34 cellular contexts compared by ENCODE assay signal in the genomic region with DNA sequence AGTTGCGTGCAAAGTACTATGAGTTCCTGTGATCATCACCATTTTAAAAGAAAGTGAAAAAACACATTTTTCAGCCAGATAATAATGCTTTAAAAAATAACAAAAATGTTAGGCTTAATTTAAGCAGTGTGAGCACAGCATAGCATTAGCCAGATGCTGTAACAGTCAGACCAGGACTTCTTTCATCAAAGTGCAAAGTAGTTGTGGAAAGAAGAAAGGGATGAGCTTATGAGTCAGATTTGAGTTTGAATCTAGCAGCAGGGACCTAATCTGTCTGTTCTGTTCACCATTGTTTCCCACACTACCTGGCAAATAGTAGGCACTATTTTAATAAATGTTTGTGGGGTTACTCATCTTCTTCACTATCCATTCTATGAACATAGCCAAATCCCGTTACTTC.
"Had no signal": no experiment of that assay in that cellular context is flagged by ENCODE, and none has a peak within 500 bp of the region (broad histone marks: within the 10 kb centered on the region; RNA-seq: fewer than 3 reads in every experiment).

No MANE protein-coding gene starts in this region.

- H3K4me1 Mint-ChIP-seq: activated B cell treated with CpG ODN at 0.5 μM for 24 hours; activated naive CD4-positive, alpha-beta T cell treated with anti-CD3 and anti-CD28 coated beads, Interleukin-2, amount 10 ng/mL, durations not matched to agents 7 days and 5 days; activated naive CD4-positive, alpha-beta T cell treated with anti-CD3 and anti-CD28 coated beads, Interleukin-2, amount 50 U/mL, for 24 hours; activated naive CD8-positive, alpha-beta T cell treated with anti-CD3 and anti-CD28 coated beads, Interleukin-2, amount 10 ng/mL, durations not matched to agents 7 days and 5 days; activated naive CD8-positive, alpha-beta T cell treated with anti-CD3 and anti-CD28 coated beads, Interleukin-2, amount 50 U/mL, for 24 hours; central memory CD8-positive, alpha-beta T cell had no signal

- H3K27me3 ChIP-seq: body of pancreas, brain microvascular endothelial cell, breast epithelium had no signal

- H3K4me3 ChIP-seq: body of pancreas, breast epithelium had no signal

- H3K27me3 Mint-ChIP-seq: activated B cell treated with CpG ODN at 0.5 μM for 24 hours; activated CD4-positive, alpha-beta memory T cell treated with anti-CD3 and anti-CD28 coated beads for 36 hours; activated CD8-positive, alpha-beta T cell treated with anti-CD3 and anti-CD28 coated beads for 36 hours; activated naive CD4-positive, alpha-beta T cell treated with anti-CD3 and anti-CD28 coated beads, Interleukin-2, amount 10 ng/mL, durations not matched to agents 7 days and 5 days; activated naive CD4-positive, alpha-beta T cell treated with anti-CD3 and anti-CD28 coated beads, Interleukin-2, amount 50 U/mL, for 24 hours; activated naive CD8-positive, alpha-beta T cell; activated naive CD8-positive, alpha-beta T cell treated with anti-CD3 and anti-CD28 coated beads, Interleukin-2, amount 10 ng/mL, durations not matched to agents 7 days and 5 days; activated naive CD8-positive, alpha-beta T cell treated with anti-CD3 and anti-CD28 coated beads, Interleukin-2, amount 50 U/mL, for 24 hours; central memory CD8-positive, alpha-beta T cell had no signal

- H3K27ac Mint-ChIP-seq: activated B cell treated with CpG ODN at 0.5 μM for 24 hours; activated CD4-positive, alpha-beta memory T cell treated with anti-CD3 and anti-CD28 coated beads for 36 hours; activated CD8-positive, alpha-beta T cell treated with anti-CD3 and anti-CD28 coated beads for 36 hours; activated naive CD4-positive, alpha-beta T cell treated with anti-CD3 and anti-CD28 coated beads, Interleukin-2, amount 10 ng/mL, durations not matched to agents 7 days and 5 days; activated naive CD4-positive, alpha-beta T cell treated with anti-CD3 and anti-CD28 coated beads, Interleukin-2, amount 50 U/mL, for 24 hours; activated naive CD8-positive, alpha-beta T cell; activated naive CD8-positive, alpha-beta T cell treated with anti-CD3 and anti-CD28 coated beads, Interleukin-2, amount 10 ng/mL, durations not matched to agents 7 days and 5 days; activated naive CD8-positive, alpha-beta T cell treated with anti-CD3 and anti-CD28 coated beads, Interleukin-2, amount 50 U/mL, for 24 hours; activated T-cell treated with anti-CD3 and anti-CD28 coated beads, Interleukin-2, amount 50 U/mL, for 72 hours; activated T-helper 2 cell treated with anti-CD3 and anti-CD28 coated beads, Interferon-gamma antibody, Interleukin-2, Interleukin-4, amounts not matched to agents 10 μg/mL and 5 μg/mL and 100 μg/mL, durations not matched to agents 14 hours and 24 hours and 36 hours; T-helper 1 cell treated with Interleukin-12 subunit alpha and Interleukin-12 subunit beta and Interleukin-4 antibody, amounts not matched to agents 30 μg/mL and 1 μg/mL, for 36 hours; T-helper 2 cell treated with Interferon-gamma antibody and Interleukin-4, amounts not matched to agents 5 μg/mL and 100 μg/mL, for 36 hours had no signal

- H3K36me3 Mint-ChIP-seq: activated CD4-positive, alpha-beta memory T cell treated with anti-CD3 and anti-CD28 coated beads for 36 hours; activated naive CD4-positive, alpha-beta T cell treated with anti-CD3 and anti-CD28 coated beads, Interleukin-2, amount 10 ng/mL, durations not matched to agents 7 days and 5 days; activated naive CD8-positive, alpha-beta T cell treated with anti-CD3 and anti-CD28 coated beads, Interleukin-2, amount 10 ng/mL, durations not matched to agents 7 days and 5 days had no signal

- ATAC-seq: activated CD8-positive, alpha-beta T cell treated with anti-CD3 and anti-CD28 coated beads for 36 hours; activated naive CD8-positive, alpha-beta T cell treated with anti-CD3 and anti-CD28 coated beads, Interleukin-2, amount 50 U/mL, for 24 hours; activated T-cell treated with anti-CD3 and anti-CD28 coated beads, Interleukin-2, amount 50 U/mL, for 4 hours; activated T-cell treated with anti-CD3 and anti-CD28 coated beads, Interleukin-2, amount 50 U/mL, for 72 hours; body of pancreas had no signal

- DNase-seq: activated B cell treated with CpG ODN at 0.5 μM for 24 hours; activated CD4-positive, alpha-beta memory T cell treated with anti-CD3 and anti-CD28 coated beads for 36 hours; activated CD4-positive, alpha-beta T cell treated with anti-CD3 and anti-CD28 coated beads for 48 hours; activated CD4-positive, alpha-beta T cell treated with anti-CD3 and anti-CD28 coated beads, Interleukin-2, amount 50 U/mL, for 1 hour; activated CD4-positive, alpha-beta T cell treated with anti-CD3 and anti-CD28 coated beads, Interleukin-2, amount 50 U/mL, for 4 hours; activated CD4-positive, CD25-positive, alpha-beta regulatory T cell treated with anti-CD3 and anti-CD28 coated beads, Interleukin-2, amount 50 U/mL, for 72 hours; activated CD8-positive, alpha-beta memory T cell treated with anti-CD3 and anti-CD28 coated beads, Interleukin-2, amount 50 U/mL, for 4 hours; activated CD8-positive, alpha-beta T cell treated with anti-CD3 and anti-CD28 coated beads for 36 hours; activated effector memory CD4-positive, alpha-beta T cell treated with Interleukin-2 at 50 U/mL for 16 hours; activated gamma-delta T cell; activated naive CD4-positive, alpha-beta T cell treated with anti-CD3 and anti-CD28 coated beads, Interleukin-2, amount 10 ng/mL, durations not matched to agents 7 days and 5 days; activated naive CD4-positive, alpha-beta T cell treated with Interleukin-2 at 50 U/mL for 16 hours; activated naive CD8-positive, alpha-beta T cell treated with anti-CD3 and anti-CD28 coated beads, Interleukin-2, amount 10 ng/mL, durations not matched to agents 7 days and 5 days; activated naive CD8-positive, alpha-beta T cell treated with anti-CD3 and anti-CD28 coated beads, Interleukin-2, amount 50 U/mL, for 24 hours; activated T-cell treated with anti-CD3 and anti-CD28 coated beads for 4 hours; activated T-cell treated with anti-CD3 and anti-CD28 coated beads, Interleukin-2, amount 50 U/mL, for 1 hour; activated T-cell treated with anti-CD3 and anti-CD28 coated beads, Interleukin-2, amount 50 U/mL, for 4 hours; activated T-cell treated with anti-CD3 and anti-CD28 coated beads, Interleukin-2, amount 50 U/mL, for 72 hours; amygdala; aorta; body of pancreas; brain microvascular endothelial cell; cerebellar nuclear complex; T-helper 1 cell; T-helper 2 cell; T-helper 9 cell had no signal

- H3K36me3 ChIP-seq: brain microvascular endothelial cell, breast epithelium had no signal

- H3K27ac ChIP-seq: body of pancreas, brain microvascular endothelial cell, breast epithelium, VCaP had no signal

- H3K4me1 ChIP-seq: body of pancreas, breast epithelium had no signal

- H3K9me3 ChIP-seq: body of pancreas, breast epithelium had no signal

- H3K4me3 Mint-ChIP-seq: activated B cell treated with CpG ODN at 0.5 μM for 24 hours; activated CD4-positive, alpha-beta memory T cell treated with anti-CD3 and anti-CD28 coated beads for 36 hours; activated CD8-positive, alpha-beta T cell treated with anti-CD3 and anti-CD28 coated beads for 36 hours; activated naive CD4-positive, alpha-beta T cell treated with anti-CD3 and anti-CD28 coated beads, Interleukin-2, amount 10 ng/mL, durations not matched to agents 7 days and 5 days; activated naive CD4-positive, alpha-beta T cell treated with anti-CD3 and anti-CD28 coated beads, Interleukin-2, amount 50 U/mL, for 24 hours; activated naive CD8-positive, alpha-beta T cell; activated naive CD8-positive, alpha-beta T cell treated with anti-CD3 and anti-CD28 coated beads, Interleukin-2, amount 10 ng/mL, durations not matched to agents 7 days and 5 days; activated naive CD8-positive, alpha-beta T cell treated with anti-CD3 and anti-CD28 coated beads, Interleukin-2, amount 50 U/mL, for 24 hours; activated T-cell treated with anti-CD3 and anti-CD28 coated beads, Interleukin-2, amount 50 U/mL, for 4 hours; activated T-cell treated with anti-CD3 and anti-CD28 coated beads, Interleukin-2, amount 50 U/mL, for 72 hours; central memory CD8-positive, alpha-beta T cell; T-helper 1 cell treated with Interleukin-12 subunit alpha and Interleukin-12 subunit beta and Interleukin-4 antibody, amounts not matched to agents 30 μg/mL and 1 μg/mL, for 36 hours; T-helper 2 cell treated with Interferon-gamma antibody and Interleukin-4, amounts not matched to agents 5 μg/mL and 100 μg/mL, for 36 hours had no signal

- H3K9me3 Mint-ChIP-seq: activated B cell treated with CpG ODN at 0.5 μM for 24 hours; activated CD4-positive, alpha-beta memory T cell treated with anti-CD3 and anti-CD28 coated beads for 36 hours; activated CD8-positive, alpha-beta T cell treated with anti-CD3 and anti-CD28 coated beads for 36 hours; activated naive CD4-positive, alpha-beta T cell treated with anti-CD3 and anti-CD28 coated beads, Interleukin-2, amount 10 ng/mL, durations not matched to agents 7 days and 5 days; activated naive CD4-positive, alpha-beta T cell treated with anti-CD3 and anti-CD28 coated beads, Interleukin-2, amount 50 U/mL, for 24 hours; activated naive CD8-positive, alpha-beta T cell treated with anti-CD3 and anti-CD28 coated beads, Interleukin-2, amount 50 U/mL, for 24 hours; activated T-cell treated with anti-CD3 and anti-CD28 coated beads, Interleukin-2, amount 50 U/mL, for 4 hours; activated T-cell treated with anti-CD3 and anti-CD28 coated beads, Interleukin-2, amount 50 U/mL, for 72 hours; activated T-helper 2 cell treated with anti-CD3 and anti-CD28 coated beads, Interferon-gamma antibody, Interleukin-2, Interleukin-4, amounts not matched to agents 10 μg/mL and 5 μg/mL and 100 μg/mL, durations not matched to agents 14 hours and 24 hours and 36 hours; central memory CD8-positive, alpha-beta T cell; T-helper 1 cell treated with Interleukin-12 subunit alpha and Interleukin-12 subunit beta and Interleukin-4 antibody, amounts not matched to agents 30 μg/mL and 1 μg/mL, for 36 hours; T-helper 2 cell treated with Interferon-gamma antibody and Interleukin-4, amounts not matched to agents 5 μg/mL and 100 μg/mL, for 36 hours had no signal
